ENCODE assay signal across 8 cellular contexts in the genomic region with DNA sequence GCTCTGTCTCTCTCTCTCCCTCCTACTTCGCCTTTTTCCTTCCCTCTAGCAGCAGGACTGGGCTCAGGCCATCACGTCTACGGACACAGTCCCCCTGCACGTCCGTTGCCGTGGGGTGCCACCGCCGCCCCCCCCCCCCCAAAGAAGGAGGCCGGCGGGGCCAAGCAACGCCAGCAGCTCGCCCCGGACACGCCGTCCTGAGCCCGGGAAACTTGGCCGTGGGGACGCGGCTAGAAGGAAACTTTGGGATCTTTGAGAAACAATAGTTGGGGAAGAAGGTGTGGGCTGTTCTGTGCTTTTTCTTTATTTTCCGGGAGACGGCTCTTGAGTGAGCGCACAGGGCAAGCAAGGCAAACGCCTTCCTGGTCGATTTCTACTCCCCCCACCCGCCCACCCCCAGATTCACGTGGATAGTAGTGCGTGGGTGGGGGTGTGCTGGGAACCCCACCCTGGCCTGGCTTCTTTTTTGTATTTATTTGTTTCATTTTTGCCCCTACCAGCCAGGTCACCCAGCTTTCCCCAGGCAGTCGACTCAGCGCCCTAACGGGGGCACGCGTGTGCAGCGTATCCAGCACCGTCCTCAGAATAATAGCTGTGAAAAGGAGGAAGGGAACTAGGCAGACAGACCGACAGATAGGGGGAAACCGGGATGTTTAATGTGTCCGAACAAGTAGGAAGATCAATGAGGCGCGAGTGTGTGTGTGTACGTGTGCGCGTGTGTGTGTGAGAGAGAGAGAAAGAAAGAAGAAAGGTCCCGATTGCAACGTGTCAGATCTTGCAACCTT. TPM values are rescaled to one million over a fixed set of nuclear protein-coding genes. Genes with fewer than 3 reads are reported as not detected.
A peak's percentile ranks its signal among the peaks of the same experiment; 100 is the strongest.
DNase-seq lines count a peak whose midpoint lies in the region; ATAC-seq and FAIRE-seq lines count a peak whose summit lies in the region.

No MANE protein-coding gene starts in this region.

- no peaks in the 10 kb centered on the region for H3K9me3 Mint-ChIP-seq in activated naive CD4-positive, alpha-beta T cell treated with anti-CD3 and anti-CD28 coated beads for 36 hours

- no peak for FAIRE-seq in frontal cortex (lab: Jason Lieb, UNC)

- no peak for ATAC-seq in HG02870 (IDR thresholded peaks at IDR 0.05; ENCODE audit: unreplicated experiment)
- no peak for ATAC-seq in GM19455 (IDR thresholded peaks at IDR 0.05; ENCODE audit: unreplicated experiment)

- H3K36me3 Mint-ChIP-seq in activated naive CD4-positive, alpha-beta T cell treated with anti-CD3 and anti-CD28 coated beads for 36 hours (ENCODE audit: low read depth), result peaks cover 2% of the 10 kb centered on the region

- DNase-seq in NCI-H146 (lab: John Stamatoyannopoulos, UW) (peak; percentile 36), NCI-H146 treated with DMSO at 0.1 percent for 48 hours (lab: John Stamatoyannopoulos, UW; ENCODE audit: unreplicated experiment) (no peak), MV-4-11 (lab: John Stamatoyannopoulos, UW) (peak; percentile 63), frontal cortex (ENCODE audit: low spot score in 2 of 2) (peak; percentile 56 to 75), nucleus accumbens (lab: John Stamatoyannopoulos, UW) (peak in 45 of 56 donors; percentile 26 to 82 (median 59))
- peak; percentile 62 for DNase-seq in activated naive CD4-positive, alpha-beta T cell treated with anti-CD3 and anti-CD28 coated beads for 36 hours

- H3K4me1 Mint-ChIP-seq in activated naive CD4-positive, alpha-beta T cell treated with anti-CD3 and anti-CD28 coated beads for 36 hours (ENCODE audit: low read depth), result peaks cover 39% of the 10 kb centered on the region

- peak overlapping the region; percentile 97 for H3K4me3 Mint-ChIP-seq in activated naive CD4-positive, alpha-beta T cell treated with anti-CD3 and anti-CD28 coated beads for 36 hours

- peak overlapping the region; percentile 93 for H3K27ac Mint-ChIP-seq in activated naive CD4-positive, alpha-beta T cell treated with anti-CD3 and anti-CD28 coated beads for 36 hours

- H3K27me3 Mint-ChIP-seq in activated naive CD4-positive, alpha-beta T cell treated with anti-CD3 and anti-CD28 coated beads for 36 hours (ENCODE audit: low read depth), result peaks cover 3% of the 10 kb centered on the region

- intact Hi-C loops in activated naive CD4-positive, alpha-beta T cell treated with anti-CD3 and anti-CD28 coated beads for 36 hours (cut with micrococcal nuclease), result loop anchor here (1.0 to 5.0 kb wide), 5 partner anchors 42 to 288 kb away; partner anchors contain the start of gene DUSP5

- CTCF ChIA-PET in activated naive CD4-positive, alpha-beta T cell treated with anti-CD3 and anti-CD28 coated beads for 36 hours (lab: Charles Lee), result interaction anchor here (0.5 to 11.0 kb wide), 12 partner anchors 13 to 106 kb away, joined by 3 to 181 read pairs (median 8); partner anchors contain the start of gene SMNDC1

RNA-seq across cellular contexts. Expression of gene MXI1, which starts 1.4 kb away (rescaled TPM):
- 10 to 100 TPM; 24.4 to 27.5 TPM for total RNA-seq in activated naive CD4-positive, alpha-beta T cell treated with anti-CD3 and anti-CD28 coated beads for 36 hours
- 60.3 TPM for total RNA-seq in frontal cortex
